8 cellular contexts compared by ENCODE assay signal in the genomic region with DNA sequence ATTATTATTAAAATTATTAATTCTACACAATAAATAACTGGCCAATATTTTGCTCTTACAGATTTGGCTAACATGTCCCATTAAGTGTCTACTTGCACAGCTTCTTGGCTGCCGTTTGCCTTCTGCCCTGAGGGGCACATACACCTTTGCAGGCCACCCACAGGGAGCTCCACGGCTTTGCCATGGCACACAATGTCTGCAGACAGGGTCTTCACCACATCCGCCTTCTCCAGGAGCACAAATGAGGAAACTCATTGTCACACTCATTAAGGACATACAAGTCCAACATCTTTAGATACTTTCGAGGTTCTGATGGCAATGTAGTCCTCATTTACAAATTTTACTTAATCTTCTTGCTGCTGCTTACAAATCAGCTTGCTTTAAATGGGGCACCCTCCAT. TPM values are rescaled to one million over a fixed set of nuclear protein-coding genes. Genes with fewer than 3 reads are reported as not detected.
"Had no signal": no experiment of that assay in that cellular context is flagged by ENCODE, and none has a peak within 500 bp of the region (broad histone marks: within the 10 kb centered on the region; RNA-seq: fewer than 3 reads in every experiment).

No MANE protein-coding gene starts in this region.

- H3K27ac Mint-ChIP-seq: IgD-negative memory B cell had no signal

- H3K4me3 Mint-ChIP-seq: IgD-negative memory B cell had no signal

- ATAC-seq: HepG2, K562 had no signal

- H3K9me3 Mint-ChIP-seq: IgD-negative memory B cell had no signal

- H3K27ac ChIP-seq: GM23248, HL-60 had no signal

- DNase-seq: GM23248, GOT3, H7, HCEC 1CT had no signal

- H3K4me3 ChIP-seq: GM23248, K562 had no signal

RNA-seq across cellular contexts. Expression of a gene that starts 45.6 kb away (rescaled TPM):
- total RNA-seq: H7, HepG2 had no signal
